ENCODE assay signal across 9 cellular contexts in the genomic region with DNA sequence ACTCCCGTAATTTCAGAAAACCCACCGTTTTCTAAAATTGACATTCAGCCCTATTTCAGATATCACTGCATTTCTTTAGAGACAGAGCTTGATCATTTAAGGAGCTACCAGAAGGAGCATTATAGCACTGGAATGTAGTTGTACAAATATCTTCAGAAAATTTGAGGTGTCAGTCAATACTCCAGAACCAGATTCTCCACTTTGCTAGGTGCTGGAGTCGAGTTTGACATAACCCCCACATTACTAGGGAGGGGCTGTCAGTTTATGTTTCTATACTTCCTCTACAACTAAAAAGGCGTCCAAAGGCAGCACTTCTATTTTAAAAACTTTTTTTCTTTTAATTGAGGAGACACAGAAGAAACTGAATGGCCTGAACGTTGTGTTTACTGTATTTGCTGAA. TPM values are rescaled to one million over a fixed set of nuclear protein-coding genes. Genes with fewer than 3 reads are reported as not detected.
DNase-seq lines count a peak whose midpoint lies in the region; FAIRE-seq and TF ChIP-seq lines count a peak whose summit lies in the region.
"Had no signal": no experiment of that assay in that cellular context is flagged by ENCODE, and none has a peak within 500 bp of the region (broad histone marks: within the 10 kb centered on the region; RNA-seq: fewer than 3 reads in every experiment).

No MANE protein-coding gene starts in this region.

- 33 to 47% (median 37%) methylated on average over 5 of the region's 5 CpGs for WGBS in stomach, 5 donors

- no peak overlapping the region for H3K27ac Mint-ChIP-seq in T-helper 2 cell treated with Interferon-gamma antibody and Interleukin-4, amounts not matched to agents 5 μg/mL and 100 μg/mL, for 36 hours
- H3K27ac Mint-ChIP-seq in activated T-helper 2 cell treated with anti-CD3 and anti-CD28 coated beads, Interferon-gamma antibody, Interleukin-2, Interleukin-4, amounts not matched to agents 10 μg/mL and 5 μg/mL and 100 μg/mL, durations not matched to agents 14 hours and 24 hours and 36 hours = no peak overlapping the region

- TF ChIP-seq CTCF in kidney (IDR thresholded peaks at IDR 0.05; ENCODE audit: borderline replicate concordance, extremely low read depth, insufficient read depth) (no peak), stomach (IDR thresholded peaks at IDR 0.05) (no peak)

- no peaks in the 10 kb centered on the region for H3K9me3 Mint-ChIP-seq in T-helper 2 cell treated with Interferon-gamma antibody and Interleukin-4, amounts not matched to agents 5 μg/mL and 100 μg/mL, for 36 hours
- no peaks in the 10 kb centered on the region for H3K9me3 Mint-ChIP-seq in activated T-helper 2 cell treated with anti-CD3 and anti-CD28 coated beads, Interferon-gamma antibody, Interleukin-2, Interleukin-4, amounts not matched to agents 10 μg/mL and 5 μg/mL and 100 μg/mL, durations not matched to agents 14 hours and 24 hours and 36 hours

- no peaks in the 10 kb centered on the region for H3K36me3 ChIP-seq in kidney (ENCODE audit: control insufficient read depth in 1 of 2, insufficient read depth in 2 of 2, low read length in 2 of 2)
- peaks cover 0 to 4% (median 4%) of the 10 kb centered on the region in 4 donors for H3K36me3 ChIP-seq in stomach

- H3K4me1 ChIP-seq in kidney (ENCODE audit: control insufficient read depth in 1 of 2, insufficient read depth in 1 of 2, low read depth in 1 of 2, low read length in 2 of 2) (peaks cover 6 to 14% of the 10 kb centered on the region in 2 donors), stomach (peaks cover 13 to 56% (median 41%) of the 10 kb centered on the region in 4 donors)

- H3K4me1 Mint-ChIP-seq in T-helper 2 cell treated with Interferon-gamma antibody and Interleukin-4, amounts not matched to agents 5 μg/mL and 100 μg/mL, for 36 hours (ENCODE audit: low read depth) = peaks cover 29% of the 10 kb centered on the region
- H3K4me1 Mint-ChIP-seq in activated T-helper 2 cell treated with anti-CD3 and anti-CD28 coated beads, Interferon-gamma antibody, Interleukin-2, Interleukin-4, amounts not matched to agents 10 μg/mL and 5 μg/mL and 100 μg/mL, durations not matched to agents 14 hours and 24 hours and 36 hours (ENCODE audit: low read depth) = peaks cover 33% of the 10 kb centered on the region

- TF ChIP-seq EP300 in stomach (IDR thresholded peaks at IDR 0.05) = no peak

- H3K27ac ChIP-seq in kidney (ENCODE audit: low read depth in 2 of 2, low read length in 2 of 2) (no peak overlapping the region), stomach (peak overlapping the region in 4 of 5 donors; percentile 86 to 97 (median 96))

- H3K9ac ChIP-seq in kidney (ENCODE audit: low read length in 2 of 2) = peak overlapping the region; percentile 88 to 96

- H3K4me3 Mint-ChIP-seq in T-helper 2 cell treated with Interferon-gamma antibody and Interleukin-4, amounts not matched to agents 5 μg/mL and 100 μg/mL, for 36 hours = peak overlapping the region; percentile 90
- peak overlapping the region; percentile 70 for H3K4me3 Mint-ChIP-seq in activated T-helper 2 cell treated with anti-CD3 and anti-CD28 coated beads, Interferon-gamma antibody, Interleukin-2, Interleukin-4, amounts not matched to agents 10 μg/mL and 5 μg/mL and 100 μg/mL, durations not matched to agents 14 hours and 24 hours and 36 hours (ENCODE audit: low read depth)

- no peak for TF ChIP-seq POLR2A in stomach (IDR thresholded peaks at IDR 0.05)

- intact Hi-C loops in activated T-helper 2 cell treated with anti-CD3 and anti-CD28 coated beads, Interferon-gamma antibody, Interleukin-2, Interleukin-4, amounts not matched to agents 10 μg/mL and 5 μg/mL and 100 μg/mL, durations not matched to agents 14 hours and 24 hours and 36 hours (cut with micrococcal nuclease) = loop anchor here (5.0 kb wide), 1 partner anchor 409 kb away; the partner anchor contains the start of gene COTL1
- intact Hi-C loops in kidney (cut with DNase I) = no loop called here
- intact Hi-C loops in stomach (cut with DNase I; ENCODE audit: low total_unique reads) = no loop called here

- H3K36me3 Mint-ChIP-seq in T-helper 2 cell treated with Interferon-gamma antibody and Interleukin-4, amounts not matched to agents 5 μg/mL and 100 μg/mL, for 36 hours (ENCODE audit: low read depth) = no peaks in the 10 kb centered on the region
- H3K36me3 Mint-ChIP-seq in activated T-helper 2 cell treated with anti-CD3 and anti-CD28 coated beads, Interferon-gamma antibody, Interleukin-2, Interleukin-4, amounts not matched to agents 10 μg/mL and 5 μg/mL and 100 μg/mL, durations not matched to agents 14 hours and 24 hours and 36 hours (ENCODE audit: low read depth) = peaks cover 4% of the 10 kb centered on the region

- H3K9me3 ChIP-seq in kidney (ENCODE audit: control insufficient read depth in 1 of 2, low read length in 2 of 2) (no peaks in the 10 kb centered on the region), stomach (no peaks in the 10 kb centered on the region)

- H3K27me3 ChIP-seq in stomach = no peaks in the 10 kb centered on the region

- H3K4me3 ChIP-seq in kidney (ENCODE audit: low read length in 2 of 2) = peak overlapping the region; percentile 86 to 95
- H3K4me3 ChIP-seq in stomach = peak overlapping the region; percentile 69 to 99 (median 88)

- DNase-seq in T-helper 2 cell treated with Interferon-gamma antibody and Interleukin-4, amounts not matched to agents 5 μg/mL and 100 μg/mL, for 36 hours (ENCODE audit: low spot score) = no peak
- DNase-seq in T-helper 2 cell (no peak), kidney (no peak), stomach (no peak), SW480 (ENCODE audit: low spot score) (no peak)
- DNase-seq in activated T-helper 2 cell treated with anti-CD3 and anti-CD28 coated beads, Interferon-gamma antibody, Interleukin-2, Interleukin-4, amounts not matched to agents 10 μg/mL and 5 μg/mL and 100 μg/mL, durations not matched to agents 14 hours and 24 hours and 36 hours (ENCODE audit: low spot score) = no peak
- DNase-seq in activated CD8-positive, alpha-beta memory T cell treated with anti-CD3 and anti-CD28 coated beads, Interleukin-2, amount 50 U/mL, for 48 hours = no peak
- no peak for DNase-seq in stimulated activated CD4-positive, alpha-beta T cell treated with anti-CD3 and anti-CD28 coated beads, Interleukin-15, amount 100 ng/mL, for 24 hours

- no peak for FAIRE-seq in kidney (lab: Jason Lieb, UNC)
- FAIRE-seq: A204.1 had no signal

- no peaks in the 10 kb centered on the region for H3K27me3 Mint-ChIP-seq in T-helper 2 cell treated with Interferon-gamma antibody and Interleukin-4, amounts not matched to agents 5 μg/mL and 100 μg/mL, for 36 hours (ENCODE audit: low read depth)
- H3K27me3 Mint-ChIP-seq in activated T-helper 2 cell treated with anti-CD3 and anti-CD28 coated beads, Interferon-gamma antibody, Interleukin-2, Interleukin-4, amounts not matched to agents 10 μg/mL and 5 μg/mL and 100 μg/mL, durations not matched to agents 14 hours and 24 hours and 36 hours (ENCODE audit: low read depth) = no peaks in the 10 kb centered on the region

RNA-seq across cellular contexts. Expression of gene KIAA0513, which starts 0.9 kb away (rescaled TPM):
- total RNA-seq in activated T-helper 2 cell treated with anti-CD3 and anti-CD28 coated beads, Interferon-gamma antibody, Interleukin-2, Interleukin-4, amounts not matched to agents 10 μg/mL and 5 μg/mL and 100 μg/mL, durations not matched to agents 14 hours and 24 hours and 36 hours = 12.8 and 13.6 TPM in 2 replicates
- total RNA-seq in kidney (19.2 TPM), stomach (10 to 100 TPM; 13.3 to 40.6 (median 17.6) TPM)
- polyA plus RNA-seq in kidney (ENCODE audit: insufficient read depth, low read depth, low replicate concordance) (2.6 TPM), stomach (10 to 100 TPM in 1 of 3 donors, 1 to 10 TPM in 2; 3.6 to 10.2 (median 8.4) TPM)

RNA-seq across cellular contexts. Expression of gene ZDHHC7, which starts 15.4 kb away (rescaled TPM):
- total RNA-seq in activated T-helper 2 cell treated with anti-CD3 and anti-CD28 coated beads, Interferon-gamma antibody, Interleukin-2, Interleukin-4, amounts not matched to agents 10 μg/mL and 5 μg/mL and 100 μg/mL, durations not matched to agents 14 hours and 24 hours and 36 hours = 29.1 and 30.0 TPM in 2 replicates
- total RNA-seq in kidney (54.4 TPM), stomach (100 to 1,000 TPM in 2 of 5 donors, 10 to 100 TPM in 3; 54.3 to 358 (median 58.1) TPM)
- polyA plus RNA-seq in kidney (ENCODE audit: insufficient read depth, low read depth, low replicate concordance) (23.4 TPM), stomach (10 to 100 TPM; 15.0 to 23.0 (median 15.4) TPM)

Comparison
In these comparisons a context has a peak if more than half of its experiments do, and no peak if none do; other contexts are left out.
1. H3K27ac ChIP-seq: peak in stomach (4 of 5); none in kidney (0 of 2).